9 cellular contexts compared by ENCODE assay signal in the genomic region with DNA sequence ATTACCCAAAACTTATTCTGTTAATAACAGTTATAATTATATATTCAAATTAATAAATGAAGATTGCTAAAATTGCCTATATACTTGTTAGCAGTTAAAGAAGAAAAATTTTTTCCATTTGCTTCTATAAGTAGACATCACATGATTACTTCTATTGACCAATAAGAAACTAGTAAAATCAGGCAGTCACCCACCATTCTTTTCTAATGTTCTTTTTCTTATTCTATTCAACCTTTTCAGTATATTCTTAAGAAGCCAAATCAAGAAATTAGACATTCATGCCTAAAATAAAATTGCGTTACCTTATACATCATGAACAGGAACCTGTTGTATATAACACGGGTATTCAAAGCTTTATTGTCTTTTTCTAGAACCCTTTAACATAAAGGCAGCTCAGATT.
DNase-seq lines count a peak whose midpoint lies in the region; ATAC-seq and TF ChIP-seq lines count a peak whose summit lies in the region.
"Had no signal": no experiment of that assay in that cellular context is flagged by ENCODE, and none has a peak within 500 bp of the region (broad histone marks: within the 10 kb centered on the region; RNA-seq: fewer than 3 reads in every experiment).

No MANE protein-coding gene starts in this region.

- TF ChIP-seq CTCF in HFFc6 (IDR thresholded peaks at IDR 0.05) (no peak), cardiac fibroblast (IDR thresholded peaks at IDR 0.05; ENCODE audit: low read depth, low read length) (no peak)

- H3K4me3 Mint-ChIP-seq in HFFc6, result peak overlapping the region; percentile 97
- H3K4me3 Mint-ChIP-seq in naive thymus-derived CD4-positive, alpha-beta T cell, result peak overlapping the region; percentile 76 to 95 (median 90)

- peaks cover 66% of the 10 kb centered on the region for H3K36me3 Mint-ChIP-seq in HFFc6 (ENCODE audit: low read depth)
- H3K36me3 Mint-ChIP-seq in naive thymus-derived CD4-positive, alpha-beta T cell, result peaks cover 0 to 19% (median 0%) of the 10 kb centered on the region in 5 donors

- peak overlapping the region; percentile 99 for H3K27ac Mint-ChIP-seq in HFFc6
- peak overlapping the region; percentile 90 to 97 (median 94) for H3K27ac Mint-ChIP-seq in naive thymus-derived CD4-positive, alpha-beta T cell

- intact Hi-C loops in naive thymus-derived CD4-positive, alpha-beta T cell (cut with micrococcal nuclease), result loop anchor here in 1 of 2 donors (1.0 to 10.0 kb wide), 4 partner anchors 9 to 76 kb away; no protein-coding TSS in a partner anchor

- no peak overlapping the region for H2AFZ ChIP-seq in ACC112 (ENCODE audit: low read length, unreplicated experiment)

- POLR2A ChIA-PET in naive thymus-derived CD4-positive, alpha-beta T cell (lab: Charles Lee), result interaction anchor here (0.6 to 8.6 kb wide), 4 partner anchors 11 to 81 kb away, joined by 3 to 47 read pairs (median 22); no protein-coding TSS in a partner anchor

- peaks cover 88% of the 10 kb centered on the region for H3K79me2 ChIP-seq in ACC112 (ENCODE audit: control insufficient read depth, insufficient read depth, low read length, unreplicated experiment)

- peaks cover 39% of the 10 kb centered on the region for H3K27me3 Mint-ChIP-seq in HFFc6 (ENCODE audit: insufficient read depth)
- H3K27me3 Mint-ChIP-seq in naive thymus-derived CD4-positive, alpha-beta T cell, result no peaks in the 10 kb centered on the region

- no peak for DNase-seq in HFFc6
- DNase-seq in cardiac fibroblast (ENCODE audit: low read depth in 2 of 2), result peak in 1 of 2 donors; percentile 32
- DNase-seq in naive thymus-derived CD4-positive, alpha-beta T cell, result no peak
- DNase-seq in islet precursor cell, result no peak
- no peak for DNase-seq in NCI-H1105 treated with DMSO at 0.1 percent for 48 hours (lab: John Stamatoyannopoulos, UW)
- no peak for DNase-seq in GM19238 (ENCODE audit: insufficient read length, low spot score)
- DNase-seq in NCI-H748 (lab: John Stamatoyannopoulos, UW; ENCODE audit: unreplicated experiment), result no peak
- DNase-seq: NCI-H226 had no signal

- peaks cover 30% of the 10 kb centered on the region for H3K4me1 ChIP-seq in ACC112 (ENCODE audit: control insufficient read depth, insufficient read depth, low read length, unreplicated experiment)
- H3K4me1 ChIP-seq in naive thymus-derived CD4-positive, alpha-beta T cell (ENCODE audit: control insufficient read depth in 2 of 2, insufficient read depth in 2 of 2, low read length in 2 of 2), result peaks cover 11 to 45% of the 10 kb centered on the region in 2 donors

- H3K9me3 Mint-ChIP-seq in HFFc6, result peaks cover 29% of the 10 kb centered on the region
- no peaks in the 10 kb centered on the region for H3K9me3 Mint-ChIP-seq in naive thymus-derived CD4-positive, alpha-beta T cell

- H3K4me1 Mint-ChIP-seq in HFFc6 (ENCODE audit: low read depth), result peaks cover 37% of the 10 kb centered on the region
- peaks cover 16 to 64% (median 53%) of the 10 kb centered on the region in 7 donors for H3K4me1 Mint-ChIP-seq in naive thymus-derived CD4-positive, alpha-beta T cell

- CTCF ChIA-PET in naive thymus-derived CD4-positive, alpha-beta T cell (lab: Charles Lee), result interaction anchor here (1.6 kb wide), 1 partner anchor 33 kb away, joined by 9 read pairs; no protein-coding TSS in a partner anchor

- H3K27ac ChIP-seq in ACC112 (ENCODE audit: low read depth, low read length), result peak overlapping the region; percentile 93
- H3K27ac ChIP-seq in naive thymus-derived CD4-positive, alpha-beta T cell (ENCODE audit: low read depth, low read length), result peak overlapping the region; percentile 76

- peaks cover 37% of the 10 kb centered on the region for H3K36me3 ChIP-seq in ACC112 (ENCODE audit: insufficient read depth, low read length)
- H3K36me3 ChIP-seq in naive thymus-derived CD4-positive, alpha-beta T cell (ENCODE audit: control insufficient read depth in 2 of 3, insufficient read depth in 3 of 3, low read length in 3 of 3), result no peaks in the 10 kb centered on the region

- H3K9me3 ChIP-seq in naive thymus-derived CD4-positive, alpha-beta T cell (ENCODE audit: control insufficient read depth in 2 of 3, low read length in 3 of 3), result no peaks in the 10 kb centered on the region

- no peak for ATAC-seq in naive thymus-derived CD4-positive, alpha-beta T cell

- H3K4me3 ChIP-seq in ACC112 (ENCODE audit: low read depth, low read length) (peak overlapping the region; percentile 99), cardiac fibroblast (replicated peaks in 1 of 2; ENCODE audit: low read depth in 2 of 2, low read length in 2 of 2) (peak overlapping the region; percentile 45 to 58)
- peak overlapping the region; percentile 71 for H3K4me3 ChIP-seq in naive thymus-derived CD4-positive, alpha-beta T cell (ENCODE audit: low read length)

- H3K27me3 ChIP-seq in ACC112 (ENCODE audit: insufficient read depth, low read length), result no peaks in the 10 kb centered on the region
- H3K27me3 ChIP-seq in naive thymus-derived CD4-positive, alpha-beta T cell (ENCODE audit: control insufficient read depth in 2 of 2, insufficient read depth in 2 of 2, low read length in 2 of 2), result no peaks in the 10 kb centered on the region
